Comparison of ENCODE assay signal across 21 cellular contexts in the genomic region with DNA sequence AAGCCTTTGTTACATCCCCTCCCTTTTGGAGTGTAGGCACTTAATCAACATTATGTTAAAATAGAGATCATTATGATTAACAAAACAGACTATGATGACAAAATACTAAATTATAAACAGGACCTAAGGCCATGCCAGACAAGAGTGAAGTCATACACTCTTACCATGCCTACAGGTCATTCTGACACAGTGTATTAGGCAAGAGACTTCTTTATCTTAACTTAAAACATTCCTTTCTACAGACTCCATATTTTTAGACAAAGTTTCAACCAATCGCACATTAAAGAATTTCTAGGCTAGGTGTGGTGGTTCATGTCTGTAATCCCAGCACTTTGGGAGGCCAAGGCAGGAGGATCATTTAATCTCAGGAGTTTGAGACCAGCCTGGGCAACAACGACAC.
"Had no signal": no experiment of that assay in that cellular context is flagged by ENCODE, and none has a peak within 500 bp of the region (broad histone marks: within the 10 kb centered on the region; RNA-seq: fewer than 3 reads in every experiment).

No MANE protein-coding gene starts in this region.

- H3K36me3 ChIP-seq: esophagus muscularis mucosa, gastrocnemius medialis, neutrophil, spleen, tibial nerve had no signal

- H3K27ac Mint-ChIP-seq: naive thymus-derived CD4-positive, alpha-beta T cell; stimulated activated memory B cell treated with anti-CD40 and anti-IgM and Interleukin-4, amounts not matched to agents 10 μg/mL and 1 μg/mL and 100 μg/mL, for 72 hours; stimulated activated naive CD8-positive, alpha-beta T cell treated with anti-CD3 and anti-CD28 coated beads, Interleukin-15, amount 100 ng/mL, for 72 hours had no signal

- H3K4me2 ChIP-seq: hepatocyte had no signal

- H3K36me3 Mint-ChIP-seq: naive thymus-derived CD4-positive, alpha-beta T cell; stimulated activated memory B cell treated with anti-CD40 and anti-IgM and Interleukin-4, amounts not matched to agents 10 μg/mL and 1 μg/mL and 100 μg/mL, for 72 hours had no signal

- H3K4me3 Mint-ChIP-seq: naive thymus-derived CD4-positive, alpha-beta T cell; stimulated activated memory B cell treated with anti-CD40 and anti-IgM and Interleukin-4, amounts not matched to agents 10 μg/mL and 1 μg/mL and 100 μg/mL, for 72 hours; stimulated activated naive CD8-positive, alpha-beta T cell treated with anti-CD3 and anti-CD28 coated beads, Interleukin-15, amount 100 ng/mL, for 72 hours had no signal

- H3K27ac ChIP-seq: coronary artery, epithelial cell of prostate, esophagus muscularis mucosa, gastrocnemius medialis, hepatocyte, neutrophil, spleen, testis, tibial nerve had no signal

- H3K4me1 ChIP-seq: esophagus muscularis mucosa, gastrocnemius medialis, spleen, testis had no signal

- H3K4me1 Mint-ChIP-seq: stimulated activated memory B cell treated with anti-CD40 and anti-IgM and Interleukin-4, amounts not matched to agents 10 μg/mL and 1 μg/mL and 100 μg/mL, for 72 hours; stimulated activated naive CD8-positive, alpha-beta T cell treated with anti-CD3 and anti-CD28 coated beads, Interleukin-15, amount 100 ng/mL, for 72 hours had no signal

- H3K27me3 Mint-ChIP-seq: stimulated activated naive CD8-positive, alpha-beta T cell treated with anti-CD3 and anti-CD28 coated beads, Interleukin-15, amount 100 ng/mL, for 72 hours had no signal

- DNase-seq: caudate nucleus; effector CD4-positive, alpha-beta T cell; gastrocnemius medialis; head of caudate nucleus; left colon; mesendoderm; naive thymus-derived CD4-positive, alpha-beta T cell; spleen; stimulated activated CD4-positive, alpha-beta T cell treated with anti-CD3 and anti-CD28 coated beads, Interleukin-15, amount 100 ng/mL, for 24 hours; stimulated activated CD4-positive, alpha-beta T cell treated with anti-CD3 and anti-CD28 coated beads, Interleukin-1b, Interleukin-23, amount 100 ng/mL, for 48 hours; stimulated activated CD4-positive, alpha-beta T cell treated with anti-CD3 and anti-CD28 coated beads, Interleukin-4, amount 100 ng/mL, for 24 hours; stimulated activated naive CD8-positive, alpha-beta T cell treated with anti-CD3 and anti-CD28 coated beads, Interleukin-15, amount 100 ng/mL, for 72 hours; testis had no signal

- H3K27me3 ChIP-seq: esophagus muscularis mucosa, gastrocnemius medialis, hepatocyte, neutrophil, spleen, testis, tibial nerve had no signal

- H3K4me3 ChIP-seq: coronary artery, esophagus muscularis mucosa, gastrocnemius medialis, hepatocyte, spleen, testis, tibial nerve had no signal

- ATAC-seq: gastrocnemius medialis; left colon; naive thymus-derived CD4-positive, alpha-beta T cell; sciatic nerve; stimulated activated memory B cell treated with anti-CD40 and anti-IgM and Interleukin-4, amounts not matched to agents 10 μg/mL and 1 μg/mL and 100 μg/mL, for 72 hours; stimulated activated naive CD8-positive, alpha-beta T cell treated with anti-CD3 and anti-CD28 coated beads, Interleukin-15, amount 100 ng/mL, for 72 hours had no signal

- H2AFZ ChIP-seq: hepatocyte had no signal

- H3K9me3 ChIP-seq: esophagus muscularis mucosa, gastrocnemius medialis, neutrophil, spleen, testis, tibial nerve had no signal

- H3K9me3 Mint-ChIP-seq: stimulated activated naive CD8-positive, alpha-beta T cell treated with anti-CD3 and anti-CD28 coated beads, Interleukin-15, amount 100 ng/mL, for 72 hours had no signal

- H3K79me2 ChIP-seq: hepatocyte had no signal
